ENCODE assay signal across 17 cellular contexts in genomic region chr7:55081854-55082603, GRCh38.
DNase-seq lines count a peak whose midpoint lies in the region; ATAC-seq and TF ChIP-seq lines count a peak whose summit lies in the region.
"Had no signal": no experiment of that assay in that cellular context is flagged by ENCODE, and none has a peak within 500 bp of the region (broad histone marks: within the 10 kb centered on the region; RNA-seq: fewer than 3 reads in every experiment).

No MANE protein-coding gene starts in this region.

- TF ChIP-seq POLR2A in esophagus squamous epithelium (IDR thresholded peaks at IDR 0.05): no peak
- TF ChIP-seq POLR2A in upper lobe of left lung (IDR thresholded peaks at IDR 0.05): no peak

- H3K4me1 Mint-ChIP-seq in activated naive CD4-positive, alpha-beta T cell treated with anti-CD3 and anti-CD28 coated beads for 36 hours (ENCODE audit: low read depth): peaks cover 9% of the 10 kb centered on the region

- peaks cover 11% of the 10 kb centered on the region for H3K27me3 Mint-ChIP-seq in activated naive CD4-positive, alpha-beta T cell treated with anti-CD3 and anti-CD28 coated beads for 36 hours (ENCODE audit: low read depth)

- no peak overlapping the region for H3K9ac ChIP-seq in mucosa of rectum (ENCODE audit: low read depth in 1 of 2, low read length in 2 of 2)

- H3K4me1 ChIP-seq in heart right ventricle (peaks cover 0 to 49% (median 26%) of the 10 kb centered on the region in 9 donors), esophagus squamous epithelium (peaks cover 29 to 88% (median 53%) of the 10 kb centered on the region in 3 donors), mucosa of rectum (ENCODE audit: control insufficient read depth in 2 of 2, insufficient read depth in 2 of 2, low read length in 2 of 2) (peaks cover 14 to 49% of the 10 kb centered on the region in 2 donors), upper lobe of left lung (peaks cover 49 to 69% (median 62%) of the 10 kb centered on the region in 4 donors)

- ATAC-seq in Right ventricle myocardium inferior: peak; percentile 62
- no peak for ATAC-seq in heart right ventricle
- peak in 1 of 2 donors; percentile 33 for ATAC-seq in upper lobe of left lung (ENCODE audit: low FRiP score in 2 of 2)
- ATAC-seq: CD8-positive, alpha-beta T cell; K562 had no signal

- no peak for TF ChIP-seq CTCF in heart right ventricle (IDR thresholded peaks at IDR 0.05)
- TF ChIP-seq CTCF in esophagus squamous epithelium (IDR thresholded peaks at IDR 0.05): no peak
- TF ChIP-seq CTCF in upper lobe of left lung (IDR thresholded peaks at IDR 0.05): no peak

- intact Hi-C loops in Right ventricle myocardium inferior (cut with DNase I) (no loop called here), heart right ventricle (cut with DNase I) (loop anchor here in 1 of 10 donors (10.0 kb wide), 1 partner anchor 57 kb away; no protein-coding TSS in a partner anchor), esophagus squamous epithelium (cut with DNase I) (no loop called here)
- intact Hi-C loops in activated naive CD4-positive, alpha-beta T cell treated with anti-CD3 and anti-CD28 coated beads for 36 hours (cut with micrococcal nuclease): no loop called here

- H3K9me3 Mint-ChIP-seq in activated naive CD4-positive, alpha-beta T cell treated with anti-CD3 and anti-CD28 coated beads for 36 hours: no peaks in the 10 kb centered on the region
- H3K9me3 Mint-ChIP-seq: activated CD4-positive, alpha-beta memory T cell treated with anti-CD3 and anti-CD28 coated beads for 36 hours; CD8-positive, alpha-beta T cell had no signal

- CTCF ChIA-PET in activated naive CD4-positive, alpha-beta T cell treated with anti-CD3 and anti-CD28 coated beads for 36 hours (lab: Charles Lee): interaction anchor here (0.6 to 1.0 kb wide), 2 partner anchors 12 to 64 kb away, joined by 4 read pairs; no protein-coding TSS in a partner anchor

- H3K9me3 ChIP-seq in heart right ventricle: no peaks in the 10 kb centered on the region
- H3K9me3 ChIP-seq in esophagus squamous epithelium: no peaks in the 10 kb centered on the region
- no peaks in the 10 kb centered on the region for H3K9me3 ChIP-seq in mucosa of rectum (ENCODE audit: control insufficient read depth in 2 of 2, low read length in 2 of 2)
- H3K9me3 ChIP-seq in upper lobe of left lung: no peaks in the 10 kb centered on the region
- H3K9me3 ChIP-seq: pancreas had no signal

- H3K27me3 ChIP-seq in heart right ventricle (no peaks in the 10 kb centered on the region), esophagus squamous epithelium (no peaks in the 10 kb centered on the region), mucosa of rectum (ENCODE audit: control insufficient read depth in 2 of 2, insufficient read depth in 2 of 2, low read length in 2 of 2) (no peaks in the 10 kb centered on the region), upper lobe of left lung (no peaks in the 10 kb centered on the region)
- H3K27me3 ChIP-seq: pancreas had no signal

- H3K36me3 Mint-ChIP-seq in activated naive CD4-positive, alpha-beta T cell treated with anti-CD3 and anti-CD28 coated beads for 36 hours (ENCODE audit: low read depth): no peaks in the 10 kb centered on the region
- H3K36me3 Mint-ChIP-seq: activated CD4-positive, alpha-beta memory T cell treated with anti-CD3 and anti-CD28 coated beads for 36 hours; CD8-positive, alpha-beta T cell; immature natural killer cell had no signal

- H3K27ac ChIP-seq in heart right ventricle: peak overlapping the region in 4 of 10 donors; percentile 20 to 44 (median 42)
- H3K27ac ChIP-seq in esophagus squamous epithelium: peak overlapping the region; percentile 50 to 80 (median 74)
- peak overlapping the region; percentile 2 to 67 for H3K27ac ChIP-seq in mucosa of rectum (ENCODE audit: low read depth in 2 of 2, low read length in 2 of 2)
- peak overlapping the region; percentile 2 to 60 (median 42) for H3K27ac ChIP-seq in upper lobe of left lung

- no peak for DNase-seq in Right ventricle myocardium inferior (ENCODE audit: missing footprints)
- no peak for DNase-seq in heart right ventricle
- DNase-seq in esophagus squamous epithelium (lab: John Stamatoyannopoulos, UW): no peak
- peak in 1 of 2 donors; percentile 62 for DNase-seq in upper lobe of left lung
- no peak for DNase-seq in activated naive CD4-positive, alpha-beta T cell treated with anti-CD3 and anti-CD28 coated beads for 36 hours
- DNase-seq in hippocampal formation (lab: John Stamatoyannopoulos, UW): no peak
- DNase-seq in medulla oblongata (ENCODE audit: extremely low spot score): no peak
- DNase-seq: activated CD4-positive, alpha-beta memory T cell treated with anti-CD3 and anti-CD28 coated beads for 36 hours; anterior cingulate cortex; CD8-positive, alpha-beta T cell; dorsolateral prefrontal cortex; HCEC 1CT; immature natural killer cell; stimulated activated CD4-positive, alpha-beta T cell treated with anti-CD3 and anti-CD28 coated beads, Interleukin-15, amount 100 ng/mL, for 24 hours had no signal

- no peak for TF ChIP-seq EP300 in upper lobe of left lung (IDR thresholded peaks at IDR 0.05)

- H3K27ac Mint-ChIP-seq in activated naive CD4-positive, alpha-beta T cell treated with anti-CD3 and anti-CD28 coated beads for 36 hours: no peak overlapping the region
- H3K27ac Mint-ChIP-seq: activated CD4-positive, alpha-beta memory T cell treated with anti-CD3 and anti-CD28 coated beads for 36 hours; CD8-positive, alpha-beta T cell had no signal

- H3K4me3 ChIP-seq in heart right ventricle (no peak overlapping the region), esophagus squamous epithelium (no peak overlapping the region), mucosa of rectum (ENCODE audit: low read length in 2 of 2) (peak overlapping the region in 1 of 2 donors; percentile 33), upper lobe of left lung (no peak overlapping the region)
- H3K4me3 ChIP-seq: K562, pancreas had no signal

- 67 to 71% methylated on average over 1 of the region's 1 CpG for WGBS in heart right ventricle, 2 donors
- 32 to 38% methylated on average over 1 of the region's 1 CpG for WGBS in esophagus squamous epithelium, 2 donors
- WGBS in upper lobe of left lung, 2 donors: 25 to 36% methylated on average over 1 of the region's 1 CpG

- H3K36me3 ChIP-seq in heart right ventricle: peaks cover 0 to 3% (median 0%) of the 10 kb centered on the region in 9 donors
- H3K36me3 ChIP-seq in esophagus squamous epithelium: peaks cover 0 to 20% (median 0%) of the 10 kb centered on the region in 3 donors
- peaks cover 0 to 8% of the 10 kb centered on the region in 2 donors for H3K36me3 ChIP-seq in mucosa of rectum (ENCODE audit: control insufficient read depth in 2 of 2, insufficient read depth in 2 of 2, low read length in 2 of 2)
- H3K36me3 ChIP-seq in upper lobe of left lung: no peaks in the 10 kb centered on the region
- H3K36me3 ChIP-seq: pancreas had no signal

- H3K4me3 Mint-ChIP-seq in activated naive CD4-positive, alpha-beta T cell treated with anti-CD3 and anti-CD28 coated beads for 36 hours: no peak overlapping the region
- H3K4me3 Mint-ChIP-seq: activated CD4-positive, alpha-beta memory T cell treated with anti-CD3 and anti-CD28 coated beads for 36 hours; CD8-positive, alpha-beta T cell; immature natural killer cell had no signal
